ENCODE assay signal across 25 cellular contexts in genomic region chrX:110477593-110478228, GRCh38.
DNase-seq lines count a peak whose midpoint lies in the region; ATAC-seq and TF ChIP-seq lines count a peak whose summit lies in the region.
"Had no signal": no experiment of that assay in that cellular context is flagged by ENCODE, and none has a peak within 500 bp of the region (broad histone marks: within the 10 kb centered on the region; RNA-seq: fewer than 3 reads in every experiment).

No MANE protein-coding gene starts in this region.

- H3K36me3 Mint-ChIP-seq in chondrocyte (ENCODE audit: low read depth), result no peaks in the 10 kb centered on the region
- H3K36me3 Mint-ChIP-seq: naive thymus-derived CD8-positive, alpha-beta T cell had no signal

- H4K91ac ChIP-seq in trophoblast cell (ENCODE audit: low read depth, low read length), result no peak overlapping the region

- H3K9me3 Mint-ChIP-seq in chondrocyte (ENCODE audit: low read depth), result no peaks in the 10 kb centered on the region
- H3K9me3 Mint-ChIP-seq: activated B cell treated with CpG ODN at 0.5 μM for 24 hours; activated T-cell treated with anti-CD3 and anti-CD28 coated beads, Interleukin-2, amount 50 U/mL, for 4 hours; CD4-positive, alpha-beta T cell had no signal

- no peak overlapping the region for H2BK12ac ChIP-seq in trophoblast cell (ENCODE audit: low read length)

- no peaks in the 10 kb centered on the region for H3K4me1 Mint-ChIP-seq in chondrocyte (ENCODE audit: low read depth)
- H3K4me1 Mint-ChIP-seq: activated B cell treated with CpG ODN at 0.5 μM for 24 hours; naive thymus-derived CD8-positive, alpha-beta T cell had no signal

- no CpG with 5 or more reads among the region's 5 CpGs for WGBS in trophoblast cell (ENCODE audit: extremely low coverage, insufficient coverage, insufficient read length)

- H4K8ac ChIP-seq in trophoblast cell (ENCODE audit: low read depth, low read length), result no peak overlapping the region

- H3K79me1 ChIP-seq in trophoblast cell (ENCODE audit: low read length), result no peaks in the 10 kb centered on the region

- no peak overlapping the region for H3K9ac ChIP-seq in trophoblast cell (ENCODE audit: low read length)

- no peak for TF ChIP-seq CTCF in chondrocyte (IDR thresholded peaks at IDR 0.05)

- peak; percentile 25 for DNase-seq in Right ventricle myocardium superior
- DNase-seq in Right ventricle myocardium inferior (ENCODE audit: missing footprints), result no peak
- DNase-seq in SK-MEL-5 (ENCODE audit: low read depth, low spot score), result peak; percentile 0
- DNase-seq in chondrocyte (ENCODE audit: low spot score), result peak; percentile 53
- DNase-seq in foreskin melanocyte, result no peak
- no peak for DNase-seq in trophoblast cell
- DNase-seq in stimulated activated CD4-positive, alpha-beta T cell treated with anti-CD3 and anti-CD28 coated beads, Interleukin-2, amount 100 ng/mL, for 48 hours, result no peak
- DNase-seq: activated B cell treated with CpG ODN at 0.5 μM for 24 hours; activated CD4-positive, alpha-beta T cell treated with anti-CD3 and anti-CD28 coated beads, Interleukin-2, amount 50 U/mL, for 1 hour; activated T-cell treated with anti-CD3 and anti-CD28 coated beads, Interleukin-2, amount 50 U/mL, for 4 hours; AML-193; body of pancreas; CD4-positive, alpha-beta T cell; GDM1; left lung; naive thymus-derived CD8-positive, alpha-beta T cell; NCI-H1105 treated with DMSO at 0.1 percent for 48 hours; NCI-H2029 treated with DMSO at 0.1 percent for 48 hours; NCI-H226; occipital lobe; stimulated activated naive CD8-positive, alpha-beta T cell treated with anti-CD3 and anti-CD28 coated beads, Interleukin-15, Interleukin-2, amounts not matched to agents 100 U/mL and 50 U/mL, for 24 hours had no signal

- no peak overlapping the region for H3K27ac ChIP-seq in trophoblast cell (ENCODE audit: low read depth, low read length)
- H3K27ac ChIP-seq: body of pancreas, left lung, RWPE1 had no signal

- no peak overlapping the region for H3K4ac ChIP-seq in trophoblast cell (ENCODE audit: low read depth, low read length)

- H3K27ac Mint-ChIP-seq in chondrocyte (ENCODE audit: unreplicated experiment), result no peak overlapping the region
- H3K27ac Mint-ChIP-seq: activated B cell treated with CpG ODN at 0.5 μM for 24 hours; CD4-positive, alpha-beta T cell; naive thymus-derived CD8-positive, alpha-beta T cell had no signal

- in situ Hi-C loops in SK-MEL-5 (cut with HindIII; ENCODE audit: low pct_unique_long_range_greater_than_20kb, low sequenced_read_pairs), result no loop called here

- no peak overlapping the region for H3K14ac ChIP-seq in trophoblast cell (ENCODE audit: low read length)

- no peak overlapping the region for H2BK120ac ChIP-seq in trophoblast cell (ENCODE audit: insufficient read depth, low read length, poor library complexity)

- H3K4me3 ChIP-seq in trophoblast cell (ENCODE audit: low read depth, low read length), result no peak overlapping the region
- H3K4me3 ChIP-seq: body of pancreas, left lung had no signal

- ATAC-seq in Right ventricle myocardium superior (ENCODE audit: poor library complexity) (no peak), Right ventricle myocardium inferior (no peak), HG03342 (IDR thresholded peaks at IDR 0.05; ENCODE audit: unreplicated experiment) (no peak)
- ATAC-seq: activated T-cell treated with anti-CD3 and anti-CD28 coated beads, Interleukin-2, amount 50 U/mL, for 4 hours; body of pancreas; HepG2; left lung; naive thymus-derived CD8-positive, alpha-beta T cell; SK-N-SH treated with all-trans-retinoic acid at 6 μM for 48 hours; stimulated activated naive CD8-positive, alpha-beta T cell treated with anti-CD3 and anti-CD28 coated beads, Interleukin-15, Interleukin-2, amounts not matched to agents 100 U/mL and 50 U/mL, for 24 hours had no signal

- no peak overlapping the region for H3K4me3 Mint-ChIP-seq in chondrocyte (ENCODE audit: unreplicated experiment)
- H3K4me3 Mint-ChIP-seq: activated B cell treated with CpG ODN at 0.5 μM for 24 hours; activated T-cell treated with anti-CD3 and anti-CD28 coated beads, Interleukin-2, amount 50 U/mL, for 4 hours; CD4-positive, alpha-beta T cell; naive thymus-derived CD8-positive, alpha-beta T cell had no signal

- no peaks in the 10 kb centered on the region for H3K9me3 ChIP-seq in trophoblast cell (ENCODE audit: insufficient read depth, low read depth, low read length)
- H3K9me3 ChIP-seq: body of pancreas, left lung had no signal

- H2AFZ ChIP-seq in trophoblast cell (ENCODE audit: insufficient read depth, low read length, poor library complexity), result no peak overlapping the region

- no peaks in the 10 kb centered on the region for H3K4me1 ChIP-seq in trophoblast cell (ENCODE audit: control insufficient read depth in 1 of 2, insufficient read depth in 2 of 2, low read length in 2 of 2)
- H3K4me1 ChIP-seq: body of pancreas, left lung had no signal

- no peaks in the 10 kb centered on the region for H3K27me3 ChIP-seq in trophoblast cell (ENCODE audit: insufficient read depth, low read length)
- H3K27me3 ChIP-seq: body of pancreas, left lung had no signal

- no peak overlapping the region for H4K12ac ChIP-seq in trophoblast cell (ENCODE audit: low read depth, low read length)

- no peak overlapping the region for H2AK5ac ChIP-seq in trophoblast cell (ENCODE audit: low read length)

- no peak overlapping the region for H2BK5ac ChIP-seq in trophoblast cell (ENCODE audit: low read depth, low read length, poor library complexity)

- no peak overlapping the region for H3K18ac ChIP-seq in trophoblast cell (ENCODE audit: low read length)

- peaks cover 20% of the 10 kb centered on the region for H3K27me3 Mint-ChIP-seq in chondrocyte (ENCODE audit: low read depth)
- H3K27me3 Mint-ChIP-seq: activated B cell treated with CpG ODN at 0.5 μM for 24 hours had no signal

- no peaks in the 10 kb centered on the region for H3K79me2 ChIP-seq in trophoblast cell (ENCODE audit: control insufficient read depth, insufficient read depth, low read length, poor library complexity)

- no peak overlapping the region for H3K4me2 ChIP-seq in trophoblast cell (ENCODE audit: low read length)

- H3K23ac ChIP-seq in trophoblast cell (ENCODE audit: low read length), result no peak overlapping the region

- intact Hi-C loops in Right ventricle myocardium superior (cut with DNase I), result no loop called here
- intact Hi-C loops in Right ventricle myocardium inferior (cut with DNase I), result no loop called here

- no peaks in the 10 kb centered on the region for H3K36me3 ChIP-seq in trophoblast cell (ENCODE audit: control insufficient read depth in 1 of 2, insufficient read depth in 2 of 2, low read length in 2 of 2)
- H3K36me3 ChIP-seq: left lung had no signal

Comparison
In these comparisons a context has a peak if more than half of its experiments do, and no peak if none do; other contexts are left out.
1. DNase-seq: peak in Right ventricle myocardium superior (single experiment), SK-MEL-5 (single experiment) and chondrocyte (single experiment); none in Right ventricle myocardium inferior (single experiment), foreskin melanocyte (single experiment), trophoblast cell (0 of 2) and stimulated activated CD4-positive, alpha-beta T cell treated with anti-CD3 and anti-CD28 coated beads, Interleukin-2, amount 100 ng/mL, for 48 hours (0 of 2).